22 cellular contexts compared by ENCODE assay signal in the genomic region with DNA sequence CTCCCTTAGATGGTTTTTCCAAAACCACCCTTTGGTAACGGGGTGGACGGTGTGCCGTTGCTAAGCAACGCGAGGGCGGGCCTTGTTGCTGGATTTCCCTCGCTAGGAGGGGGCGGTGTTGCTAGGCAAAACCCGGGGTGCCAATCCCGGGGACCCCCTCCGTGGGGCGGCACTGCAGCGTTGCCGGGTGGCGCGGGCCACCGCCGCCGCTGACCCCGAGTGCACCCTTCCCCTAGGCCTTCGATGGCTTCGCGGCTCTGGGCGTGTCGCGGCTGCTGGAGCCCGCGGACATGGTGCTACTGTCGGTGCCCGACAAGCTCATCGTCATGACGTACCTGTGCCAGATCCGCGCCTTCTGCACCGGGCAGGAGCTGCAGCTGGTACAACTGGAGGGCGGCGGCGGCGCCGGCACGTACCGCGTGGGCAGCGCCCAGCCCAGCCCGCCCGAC. TPM values are rescaled to one million over a fixed set of nuclear protein-coding genes. Genes with fewer than 3 reads are reported as not detected.
DNase-seq lines count a peak whose midpoint lies in the region; ATAC-seq, FAIRE-seq and TF ChIP-seq lines count a peak whose summit lies in the region.
"Had no signal": no experiment of that assay in that cellular context is flagged by ENCODE, and none has a peak within 500 bp of the region (broad histone marks: within the 10 kb centered on the region; RNA-seq: fewer than 3 reads in every experiment).

No MANE protein-coding gene starts in this region.

- POLR2A ChIA-PET in K562 (lab: Yijun Ruan, JAX): interaction anchor here (0.7 to 2.8 kb wide), 5 partner anchors 9 to 289 kb away, joined by 3 to 11 read pairs (median 5); a partner anchor contains a TSS

- H3K4me3 ChIP-seq in H7 (ENCODE audit: insufficient read depth, low read depth, low read length) (peak overlapping the region; percentile 2; the same call in 1 of the 2 replicates), K562 (no peak overlapping the region), iPS DF 6.9 (ENCODE audit: low read length) (peak overlapping the region; percentile 3; the same call in 1 of the 2 replicates), gastrocnemius medialis (no peak overlapping the region)
- H3K4me3 ChIP-seq: cardiac muscle cell, SJSA1 had no signal

- CTCF ChIA-PET in K562 (lab: Yijun Ruan, JAX; ENCODE audit: low intra/inter-chr PET ratio): no interaction called here

- peak; percentile 52 for FAIRE-seq in K562 (lab: Jason Lieb, UNC)

- in situ Hi-C loops in K562 (cut with MboI) (no loop called here), gastrocnemius medialis (cut with MboI; ENCODE audit: low sequenced_read_pairs in 4 of 4) (no loop called here)

- TF ChIP-seq CTCF in K562 (IDR thresholded peaks at IDR 0.05 in 2 of 3, conservative IDR thresholded peaks at IDR 0.05 in 1 of 3; ENCODE audit: insufficient read depth in 2 of 3, low read depth in 1 of 3, low read length in 3 of 3) (no peak), gastrocnemius medialis (IDR thresholded peaks at IDR 0.05 in 4 of 5, conservative IDR thresholded peaks at IDR 0.05 in 1 of 5) (no peak)

- no peak for ATAC-seq in K562
- no peak for ATAC-seq in gastrocnemius medialis
- no peak for ATAC-seq in GM21576 (IDR thresholded peaks at IDR 0.05; ENCODE audit: unreplicated experiment)
- ATAC-seq: activated CD4-positive, CD25-positive, alpha-beta regulatory T cell treated with anti-CD3 and anti-CD28 coated beads, Interleukin-2, amount 50 U/mL, for 24 hours; activated naive CD8-positive, alpha-beta T cell treated with anti-CD3 and anti-CD28 coated beads, Interleukin-2, amount 50 U/mL, for 24 hours had no signal

- no TSS peak for BruUV-seq in K562 (replicated peaks; lab: Mats Ljungman, UMichigan)

- no peak for TF ChIP-seq RAD21 in K562 (CRISPR knock-in tag; conservative IDR thresholded peaks at IDR 0.05 in 1 of 2, IDR thresholded peaks at IDR 0.05 in 1 of 2)

- H2AFZ ChIP-seq in K562 (ENCODE audit: low read depth, low read length): no peak overlapping the region

- H3K4me1 ChIP-seq in K562 (replicated peaks in 1 of 2; ENCODE audit: control insufficient read depth in 2 of 2, insufficient read depth in 2 of 2, low read length in 2 of 2) (peaks cover 16 to 70% of the 10 kb centered on the region in 2 experiments), iPS DF 6.9 (ENCODE audit: control insufficient read depth, insufficient read depth, low read length) (no peaks in the 10 kb centered on the region; the same call in 1 of the 2 replicates), gastrocnemius medialis (peaks cover 56% of the 10 kb centered on the region in 2 donors)

- 98% methylated on average over 15 of the region's 46 CpGs for WGBS in K562 (ENCODE audit: insufficient coverage, low coverage, missing lambda C conversion rate)
- WGBS in iPS DF 6.9 (ENCODE audit: insufficient coverage, insufficient read length): no CpG with 5 or more reads among the region's 46 CpGs

- no peaks in the 10 kb centered on the region for H3K36me3 ChIP-seq in H7 (replicated peaks; ENCODE audit: control insufficient read depth, insufficient read depth, low read length)
- H3K36me3 ChIP-seq in K562 (ENCODE audit: control insufficient read depth, insufficient read depth, low read length): peaks cover 70% of the 10 kb centered on the region; the same call in 2 of the 3 replicates
- H3K36me3 ChIP-seq in iPS DF 6.9 (ENCODE audit: control insufficient read depth, insufficient read depth, low read length): peaks cover 3% of the 10 kb centered on the region
- H3K36me3 ChIP-seq in gastrocnemius medialis: peaks cover 0 to 58% of the 10 kb centered on the region in 2 donors
- H3K36me3 ChIP-seq: cardiac muscle cell had no signal

- H3K9me3 ChIP-seq in K562 (replicated peaks; ENCODE audit: control insufficient read depth, insufficient read depth, low read depth, low read length): no peaks in the 10 kb centered on the region
- no peaks in the 10 kb centered on the region for H3K9me3 ChIP-seq in iPS DF 6.9 (ENCODE audit: control insufficient read depth, insufficient read depth, low read length)
- H3K9me3 ChIP-seq in gastrocnemius medialis: no peaks in the 10 kb centered on the region

- 0 out of 2 replicates have a peak, but pooled peaks cover 4% of the 10 kb centered on the region for H4K20me1 ChIP-seq in K562 (replicated peaks; ENCODE audit: control insufficient read depth, insufficient read depth, low read length)

- peak; percentile 81 for DNase-seq in H7
- DNase-seq in K562 (ENCODE audit: extremely low read depth in 1 of 4, low spot score in 3 of 4): peak in 1 of 4 experiments; percentile 45
- no peak for DNase-seq in iPS DF 6.9 (ENCODE audit: low read depth, low spot score)
- DNase-seq in gastrocnemius medialis: no peak
- no peak for DNase-seq in T-helper 1 cell
- DNase-seq in NCI-H1105 treated with DMSO at 0.1 percent for 48 hours (lab: John Stamatoyannopoulos, UW): no peak
- no peak for DNase-seq in AML-193 (lab: John Stamatoyannopoulos, UW)
- DNase-seq: activated CD8-positive, alpha-beta memory T cell treated with anti-CD3 and anti-CD28 coated beads for 24 hours; activated naive CD8-positive, alpha-beta T cell treated with anti-CD3 and anti-CD28 coated beads, Interleukin-2, amount 50 U/mL, for 24 hours; CD4-positive, alpha-beta memory T cell; effector memory CD4-positive, alpha-beta T cell; midbrain; NCI-H2081; NCI-H510A treated with DMSO at 0.1 percent for 48 hours; nephron progenitor cell; stimulated activated naive CD4-positive, alpha-beta T cell treated with Interleukin-2 at 50 U/mL for 16 hours had no signal

- no peak overlapping the region for H3K27ac ChIP-seq in K562 (ENCODE audit: extremely low read depth, low read depth, low read length)
- no peak overlapping the region for H3K27ac ChIP-seq in iPS DF 6.9 (ENCODE audit: low read length)
- H3K27ac ChIP-seq in gastrocnemius medialis: peak overlapping the region; percentile 100
- H3K27ac ChIP-seq: cardiac muscle cell, KMS-11, SJSA1 had no signal

- H3K4me2 ChIP-seq in K562 (ENCODE audit: insufficient read depth, low read length): no peak overlapping the region

- H3K79me2 ChIP-seq in K562 (ENCODE audit: control insufficient read depth, insufficient read depth, low read length): peaks cover 3% of the 10 kb centered on the region; the same call in 1 of the 3 replicates

- H3K9ac ChIP-seq in K562 (ENCODE audit: insufficient read depth in 1 of 2, low read depth in 2 of 2, low read length in 2 of 2): no peak overlapping the region
- H3K9ac ChIP-seq: KMS-11 had no signal

- peaks cover 4% of the 10 kb centered on the region for H3K9me1 ChIP-seq in K562 (ENCODE audit: control insufficient read depth, insufficient read depth, low read length)

- no peak for TF ChIP-seq EP300 in K562 (IDR thresholded peaks at IDR 0.05; ENCODE audit: low read length)

- TF ChIP-seq POLR2A in K562 (conservative IDR thresholded peaks at IDR 0.05) (no peak), gastrocnemius medialis (IDR thresholded peaks at IDR 0.05) (no peak)

- H3K27me3 ChIP-seq in H7 (ENCODE audit: control insufficient read depth, insufficient read depth, low read length) (peaks cover 40% of the 10 kb centered on the region), K562 (ENCODE audit: control insufficient read depth in 2 of 2, insufficient read depth in 2 of 2, low read length in 2 of 2) (no peaks in the 10 kb centered on the region), iPS DF 6.9 (ENCODE audit: control insufficient read depth, insufficient read depth, low read length) (peaks cover 11% of the 10 kb centered on the region), gastrocnemius medialis (no peaks in the 10 kb centered on the region)
- H3K27me3 ChIP-seq: SJSA1 had no signal

- intact Hi-C loops in K562 (cut with micrococcal nuclease): loop anchor here (5.0 kb wide), 1 partner anchor 42 kb away; no protein-coding TSS in a partner anchor
- intact Hi-C loops in gastrocnemius medialis (cut with DNase I; ENCODE audit: low total_unique reads): no loop called here

RNA-seq across cellular contexts. Expression of a gene that starts 8.9 kb away (rescaled TPM):
- 1.9 and 4.7 TPM in 2 replicates for total RNA-seq in H7 (2014; rRNA removed; shearing (Covaris generic))
- 131 and 234 TPM in 2 replicates for total RNA-seq in K562 (2011; cell fraction: chromatin; rRNA removed; ENCODE audit: low replicate concordance)
- 106 and 109 TPM in 2 replicates for total RNA-seq in K562 (2011; cell fraction: nucleolus; rRNA removed)
- 106 and 124 TPM in 2 replicates for total RNA-seq in K562 (2011; cell fraction: nucleoplasm; rRNA removed)
- 80.6 and 98.7 TPM in 2 replicates for total RNA-seq in K562 (2014; rRNA removed)
- total RNA-seq in K562 (2014; rRNA removed; fragmentation: Illumina TruSeq; extraction: Trizol): 24.2 and 28.8 TPM in 2 replicates
- total RNA-seq in K562 (2015; rRNA removed; fragmentation: Illumina TruSeq; extraction: Trizol): 26.3 and 29.2 TPM in 2 replicates
- total RNA-seq in K562 (2021): 60.9 and 87.1 TPM in 2 replicates
- polyA plus RNA-seq in K562 (2011; rRNA removed): 19.2 and 29.8 TPM in 2 replicates
- polyA plus RNA-seq in K562 (2011; cell fraction: cytosol; rRNA removed): 22.0 and 75.3 TPM in 2 replicates
- polyA plus RNA-seq in K562 (2011; cell fraction: nucleus; rRNA removed): 63.0 and 156 TPM in 2 replicates
- 47.0 and 62.8 TPM in 2 replicates for polyA plus RNA-seq in K562 (2012)
- 36.9 and 50.9 TPM in 2 replicates for polyA plus RNA-seq in K562 (2014; fragmentation: Illumina TruSeq; extraction: Trizol)
- polyA plus RNA-seq in K562 (2014; fragmentation: Nextera tagmentation; extraction: Ambion mirVana): under 1 TPM; 0.03 to 0.38 TPM
- polyA plus RNA-seq in K562 (2014; rRNA removed): 56.4 and 61.3 TPM in 2 replicates
- 15.6 and 21.1 TPM in 2 replicates for polyA minus RNA-seq in K562 (2011; rRNA and poly(A)+ RNA removed)
- polyA minus RNA-seq in K562 (2011; cell fraction: cytosol; rRNA and poly(A)+ RNA removed): 50.6 and 59.1 TPM in 2 replicates
- polyA minus RNA-seq in K562 (2011; cell fraction: nucleus; rRNA and poly(A)+ RNA removed): 17.2 and 21.5 TPM in 2 replicates
- 100 to 1,000 TPM; 191 to 374 (median 250) TPM for total RNA-seq in gastrocnemius medialis

RNA-seq across cellular contexts. Expression of a gene that starts 10.9 kb away (rescaled TPM):
- total RNA-seq in H7 (2014; rRNA removed; shearing (Covaris generic)): not detected in 2 replicates
- 0.33 and 1.00 TPM in 2 replicates for total RNA-seq in K562 (2011; cell fraction: chromatin; rRNA removed; ENCODE audit: low replicate concordance)
- 0.26 TPM in 1 of 2 replicates, not detected in the other for total RNA-seq in K562 (2011; cell fraction: nucleolus; rRNA removed)
- 0.29 TPM in 1 of 2 replicates, not detected in the other for total RNA-seq in K562 (2011; cell fraction: nucleoplasm; rRNA removed)
- not detected in 2 replicates for total RNA-seq in K562 (2014; rRNA removed)
- total RNA-seq in K562 (2014; rRNA removed; fragmentation: Illumina TruSeq; extraction: Trizol): not detected in 2 replicates
- not detected in 2 replicates for total RNA-seq in K562 (2015; rRNA removed; fragmentation: Illumina TruSeq; extraction: Trizol)
- 0.40 TPM in 1 of 2 replicates, not detected in the other for total RNA-seq in K562 (2021)
- not detected in 2 replicates for polyA plus RNA-seq in K562 (2011; rRNA removed)
- 0.28 TPM in 1 of 2 replicates, not detected in the other for polyA plus RNA-seq in K562 (2011; cell fraction: cytosol; rRNA removed)
- polyA plus RNA-seq in K562 (2011; cell fraction: nucleus; rRNA removed): not detected in 2 replicates
- polyA plus RNA-seq in K562 (2012): 0.39 and 0.58 TPM in 2 replicates
- not detected in 2 replicates for polyA plus RNA-seq in K562 (2014; fragmentation: Illumina TruSeq; extraction: Trizol)
- polyA plus RNA-seq in K562 (2014; fragmentation: Nextera tagmentation; extraction: Ambion mirVana): not detected
- polyA plus RNA-seq in K562 (2014; rRNA removed): 0.07 TPM in 1 of 2 replicates, not detected in the other
- polyA minus RNA-seq in K562 (2011; rRNA and poly(A)+ RNA removed): not detected in 2 replicates
- not detected in 2 replicates for polyA minus RNA-seq in K562 (2011; cell fraction: cytosol; rRNA and poly(A)+ RNA removed)
- polyA minus RNA-seq in K562 (2011; cell fraction: nucleus; rRNA and poly(A)+ RNA removed): 0.27 TPM in 1 of 2 replicates, not detected in the other
- 10 to 100 TPM in 1 of 4 donors, under 1 TPM in 1, not detected in 2; 0.39 to 18.6 TPM for total RNA-seq in gastrocnemius medialis
- total RNA-seq: cardiac muscle cell had no signal
- polyA plus RNA-seq: AG04450, cardiac muscle cell had no signal

RNA-seq across cellular contexts. Expression of a gene that starts 12.4 kb away (rescaled TPM):
- total RNA-seq in H7 (2014; rRNA removed; shearing (Covaris generic)): 8.6 and 20.4 TPM in 2 replicates
- 6.1 and 32.6 TPM in 2 replicates for total RNA-seq in K562 (2011; cell fraction: chromatin; rRNA removed; ENCODE audit: low replicate concordance)
- total RNA-seq in K562 (2011; cell fraction: nucleolus; rRNA removed): 30.5 and 31.9 TPM in 2 replicates
- 14.4 and 16.7 TPM in 2 replicates for total RNA-seq in K562 (2011; cell fraction: nucleoplasm; rRNA removed)
- total RNA-seq in K562 (2014; rRNA removed): 26.1 and 36.0 TPM in 2 replicates
- 3.2 and 4.2 TPM in 2 replicates for total RNA-seq in K562 (2014; rRNA removed; fragmentation: Illumina TruSeq; extraction: Trizol)
- 12.3 and 12.6 TPM in 2 replicates for total RNA-seq in K562 (2015; rRNA removed; fragmentation: Illumina TruSeq; extraction: Trizol)
- total RNA-seq in K562 (2021): 24.2 and 26.9 TPM in 2 replicates
- 9.7 and 12.3 TPM in 2 replicates for polyA plus RNA-seq in K562 (2011; rRNA removed)
- polyA plus RNA-seq in K562 (2011; cell fraction: cytosol; rRNA removed): 21.6 and 65.1 TPM in 2 replicates
- polyA plus RNA-seq in K562 (2011; cell fraction: nucleus; rRNA removed): 29.6 and 55.3 TPM in 2 replicates
- 17.8 and 26.2 TPM in 2 replicates for polyA plus RNA-seq in K562 (2012)
- polyA plus RNA-seq in K562 (2014; fragmentation: Illumina TruSeq; extraction: Trizol): 11.9 and 21.9 TPM in 2 replicates
- polyA plus RNA-seq in K562 (2014; fragmentation: Nextera tagmentation; extraction: Ambion mirVana): under 1 TPM; 0.32 to 0.83 TPM
- 27.6 and 33.4 TPM in 2 replicates for polyA plus RNA-seq in K562 (2014; rRNA removed)
- 2.2 and 3.2 TPM in 2 replicates for polyA minus RNA-seq in K562 (2011; rRNA and poly(A)+ RNA removed)
- polyA minus RNA-seq in K562 (2011; cell fraction: cytosol; rRNA and poly(A)+ RNA removed): 7.2 and 7.9 TPM in 2 replicates
- 22.2 and 25.9 TPM in 2 replicates for polyA minus RNA-seq in K562 (2011; cell fraction: nucleus; rRNA and poly(A)+ RNA removed)
- 100 to 1,000 TPM in 3 of 4 donors, 10 to 100 TPM in 1; 86.6 to 154 (median 119) TPM for total RNA-seq in gastrocnemius medialis

RNA-seq across cellular contexts. Expression of a gene that starts 14.5 kb away (rescaled TPM):
- 88.1 and 89.1 TPM in 2 replicates for total RNA-seq in H7 (2014; rRNA removed; shearing (Covaris generic))
- total RNA-seq in K562 (2011; cell fraction: chromatin; rRNA removed; ENCODE audit: low replicate concordance): 16.9 and 90.0 TPM in 2 replicates
- 98.3 and 115 TPM in 2 replicates for total RNA-seq in K562 (2011; cell fraction: nucleolus; rRNA removed)
- 36.5 and 47.7 TPM in 2 replicates for total RNA-seq in K562 (2011; cell fraction: nucleoplasm; rRNA removed)
- total RNA-seq in K562 (2014; rRNA removed) (129 and 153 TPM in 2 replicates), K562 (2014; rRNA removed; fragmentation: Illumina TruSeq; extraction: Trizol) (8.5 and 13.4 TPM in 2 replicates), K562 (2015; rRNA removed; fragmentation: Illumina TruSeq; extraction: Trizol) (60.4 and 61.8 TPM in 2 replicates), K562 (2021) (106 and 114 TPM in 2 replicates), gastrocnemius medialis (10 to 100 TPM; 54.7 to 99.4 (median 75.3) TPM)
- polyA plus RNA-seq in K562 (2011; rRNA removed) (40.4 and 51.9 TPM in 2 replicates), K562 (2014; fragmentation: Illumina TruSeq; extraction: Trizol) (16.6 and 77.3 TPM in 2 replicates), K562 (2014; fragmentation: Nextera tagmentation; extraction: Ambion mirVana) (10 to 100 TPM; 35.6 to 66.3 TPM), K562 (2014; rRNA removed) (123 and 130 TPM in 2 replicates)
- 70.6 and 201 TPM in 2 replicates for polyA plus RNA-seq in K562 (2011; cell fraction: cytosol; rRNA removed)
- polyA plus RNA-seq in K562 (2011; cell fraction: nucleus; rRNA removed): 69.6 and 90.0 TPM in 2 replicates
- polyA plus RNA-seq in K562 (2012): 75.0 and 123 TPM in 2 replicates
- polyA minus RNA-seq in K562 (2011; rRNA and poly(A)+ RNA removed): 7.4 TPM in 2 replicates
- 22.4 and 23.0 TPM in 2 replicates for polyA minus RNA-seq in K562 (2011; cell fraction: cytosol; rRNA and poly(A)+ RNA removed)
- polyA minus RNA-seq in K562 (2011; cell fraction: nucleus; rRNA and poly(A)+ RNA removed): 61.0 and 62.0 TPM in 2 replicates

RNA-seq across cellular contexts. Expression of a gene that starts 26.6 kb away (rescaled TPM):
- total RNA-seq in H7 (2014; rRNA removed; shearing (Covaris generic)): 3.9 and 5.7 TPM in 2 replicates
- 78.9 and 182 TPM in 2 replicates for total RNA-seq in K562 (2011; cell fraction: chromatin; rRNA removed; ENCODE audit: low replicate concordance)
- 71.7 and 81.2 TPM in 2 replicates for total RNA-seq in K562 (2011; cell fraction: nucleolus; rRNA removed)
- total RNA-seq in K562 (2011; cell fraction: nucleoplasm; rRNA removed): 77.2 and 120 TPM in 2 replicates
- total RNA-seq in K562 (2014; rRNA removed): 15.0 and 19.3 TPM in 2 replicates
- 1.3 and 1.7 TPM in 2 replicates for total RNA-seq in K562 (2014; rRNA removed; fragmentation: Illumina TruSeq; extraction: Trizol)
- total RNA-seq in K562 (2015; rRNA removed; fragmentation: Illumina TruSeq; extraction: Trizol): 3.8 and 4.4 TPM in 2 replicates
- 17.1 and 18.8 TPM in 2 replicates for total RNA-seq in K562 (2021)
- 7.4 and 17.0 TPM in 2 replicates for polyA plus RNA-seq in K562 (2011; rRNA removed)
- polyA plus RNA-seq in K562 (2011; cell fraction: cytosol; rRNA removed): 13.4 and 20.3 TPM in 2 replicates
- polyA plus RNA-seq in K562 (2011; cell fraction: nucleus; rRNA removed): 102 and 163 TPM in 2 replicates
- 19.2 and 25.7 TPM in 2 replicates for polyA plus RNA-seq in K562 (2012)
- polyA plus RNA-seq in K562 (2014; fragmentation: Illumina TruSeq; extraction: Trizol): 4.8 and 6.9 TPM in 2 replicates
- under 1 TPM; 0.06 to 0.14 TPM for polyA plus RNA-seq in K562 (2014; fragmentation: Nextera tagmentation; extraction: Ambion mirVana)
- 14.6 and 20.5 TPM in 2 replicates for polyA plus RNA-seq in K562 (2014; rRNA removed)
- 6.4 and 7.8 TPM in 2 replicates for polyA minus RNA-seq in K562 (2011; rRNA and poly(A)+ RNA removed)
- 7.6 and 12.6 TPM in 2 replicates for polyA minus RNA-seq in K562 (2011; cell fraction: cytosol; rRNA and poly(A)+ RNA removed)
- polyA minus RNA-seq in K562 (2011; cell fraction: nucleus; rRNA and poly(A)+ RNA removed): 18.2 and 23.1 TPM in 2 replicates
- total RNA-seq in gastrocnemius medialis: 10 to 100 TPM; 18.5 to 56.6 (median 35.6) TPM

Comparison
In these comparisons a context has a peak if more than half of its experiments do, and no peak if none do; other contexts are left out.
1. H3K4me3 ChIP-seq: peak in H7 (single experiment) and iPS DF 6.9 (single experiment); none in K562 (single experiment) and gastrocnemius medialis (0 of 4).
2. H3K27ac ChIP-seq: peak in gastrocnemius medialis (4 of 4); none in K562 (single experiment) and iPS DF 6.9 (single experiment).